20 cellular contexts compared by ENCODE assay signal in genomic region chr4:87360338-87360935, GRCh38. TPM values are rescaled to one million over a fixed set of nuclear protein-coding genes. Genes with fewer than 3 reads are reported as not detected.
"Had no signal": no experiment of that assay in that cellular context is flagged by ENCODE, and none has a peak within 500 bp of the region (broad histone marks: within the 10 kb centered on the region; RNA-seq: fewer than 3 reads in every experiment).

No MANE protein-coding gene starts in this region.

- H3K4me3 Mint-ChIP-seq: naive thymus-derived CD8-positive, alpha-beta T cell; neural crest cell; stimulated activated effector memory CD8-positive, alpha-beta T cell treated with anti-CD3 and anti-CD28 coated beads, Interleukin-12 subunit alpha, Interleukin-12 subunit beta, amount 100 ng/mL, for 72 hours had no signal

- DNase-seq: dorsolateral prefrontal cortex; effector CD8-positive, alpha-beta T cell; left ventricle myocardium superior; mucosa of descending colon; naive thymus-derived CD8-positive, alpha-beta T cell; right cardiac atrium; stimulated activated CD4-positive, alpha-beta T cell treated with anti-CD3 and anti-CD28 coated beads, Interleukin-4, amount 100 ng/mL, for 1 hour; stimulated activated CD8-positive, alpha-beta memory T cell treated with anti-CD3 and anti-CD28 coated beads, Interleukin-4, amount 100 ng/mL, for 48 hours; stimulated activated naive CD8-positive, alpha-beta T cell treated with anti-CD3 and anti-CD28 coated beads, Interleukin-15, Interleukin-2, amounts not matched to agents 100 U/mL and 50 U/mL, for 24 hours; thyroid gland; upper lobe of right lung had no signal

- H3K27me3 ChIP-seq: dorsolateral prefrontal cortex, suprapubic skin, thyroid gland, upper lobe of right lung, vagina had no signal

- H3K9me3 ChIP-seq: mucosa of descending colon, suprapubic skin, thyroid gland, upper lobe of right lung, vagina had no signal

- H3K4me3 ChIP-seq: coronary artery, dorsolateral prefrontal cortex, mucosa of descending colon, suprapubic skin, thyroid gland, upper lobe of right lung, vagina had no signal

- H3K27ac Mint-ChIP-seq: naive thymus-derived CD8-positive, alpha-beta T cell; stimulated activated effector memory CD8-positive, alpha-beta T cell treated with anti-CD3 and anti-CD28 coated beads, Interleukin-12 subunit alpha, Interleukin-12 subunit beta, amount 100 ng/mL, for 72 hours had no signal

- H3K4me1 Mint-ChIP-seq: stimulated activated effector memory CD8-positive, alpha-beta T cell treated with anti-CD3 and anti-CD28 coated beads, Interleukin-12 subunit alpha, Interleukin-12 subunit beta, amount 100 ng/mL, for 72 hours had no signal

- H3K27me3 Mint-ChIP-seq: naive thymus-derived CD8-positive, alpha-beta T cell had no signal

- H3K9me3 Mint-ChIP-seq: naive thymus-derived CD8-positive, alpha-beta T cell; neural crest cell; stimulated activated effector memory CD8-positive, alpha-beta T cell treated with anti-CD3 and anti-CD28 coated beads, Interleukin-12 subunit alpha, Interleukin-12 subunit beta, amount 100 ng/mL, for 72 hours had no signal

- H3K36me3 ChIP-seq: thyroid gland had no signal

- H3K27ac ChIP-seq: coronary artery, dorsolateral prefrontal cortex, suprapubic skin, thyroid gland, upper lobe of right lung, vagina had no signal

- H3K4me1 ChIP-seq: suprapubic skin, thyroid gland had no signal

RNA-seq across cellular contexts. Expression of gene HSD17B13, which starts 37.8 kb away (rescaled TPM):
- total RNA-seq: esophagus mucosa, glomerular endothelial cell, neural crest cell, osteocyte had no signal
- polyA plus RNA-seq: keratinocyte had no signal
